1 cellular context compared by ENCODE assay signal in genomic region chr21:36710729-36711048, GRCh38.
TF ChIP-seq lines count a peak whose summit lies in the region.

No MANE protein-coding gene starts in this region.

TF ChIP-seq in GM23338, 12 proteins besides CTCF, POLR2A, EP300 and RAD21 (continued from another document):
- no peak for TF ChIP-seq ZNF462 (CRISPR knock-in tag; IDR thresholded peaks at IDR 0.05)
